Comparison of ENCODE assay signal across 1 cellular context in the genomic region with DNA sequence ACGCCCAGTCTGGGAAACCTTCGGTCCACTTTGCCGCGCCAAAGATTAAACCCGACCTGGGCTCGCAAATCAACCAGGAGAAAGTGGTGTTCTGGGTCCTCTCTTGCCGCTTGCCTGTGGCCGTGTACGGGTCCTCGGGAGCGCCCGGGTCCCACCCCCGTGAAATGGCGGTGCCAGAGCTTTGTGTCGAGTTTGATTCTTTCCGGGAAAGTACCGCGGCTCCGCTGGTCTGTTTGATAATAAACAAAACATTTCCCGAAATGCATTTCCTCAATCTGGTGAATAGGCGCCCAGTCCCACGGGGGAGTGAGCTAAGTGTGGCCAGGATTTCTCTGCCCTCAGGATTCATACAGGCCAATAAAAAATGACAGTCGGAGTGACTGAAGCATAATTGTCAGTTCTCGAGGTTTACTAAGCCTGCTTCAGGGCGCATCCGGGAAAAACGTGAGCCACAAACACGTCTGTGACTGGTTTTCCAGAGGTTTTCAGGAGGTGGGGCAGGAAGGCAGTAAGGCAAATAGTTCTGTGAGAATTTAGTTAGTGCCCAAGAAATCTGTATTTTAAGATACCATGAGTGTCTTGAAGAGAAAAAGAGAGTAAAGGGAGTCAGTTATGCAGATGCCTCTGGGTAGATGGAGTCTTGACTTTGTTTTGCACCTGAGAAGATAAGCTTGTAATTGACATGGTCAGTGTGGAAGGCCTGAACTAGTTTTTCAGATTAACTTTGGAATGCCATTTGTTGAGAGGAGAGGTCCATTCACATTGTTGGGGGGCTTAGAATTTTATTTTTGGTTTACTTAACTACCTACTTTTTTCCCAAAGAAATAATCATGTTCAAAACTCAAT.
TF ChIP-seq lines count a peak whose summit lies in the region.

No MANE protein-coding gene starts in this region.

TF ChIP-seq in GM12878, 131 proteins besides CTCF, POLR2A, EP300 and RAD21 (continued from another document and continues in another):
- TF ChIP-seq, protein P1, sequence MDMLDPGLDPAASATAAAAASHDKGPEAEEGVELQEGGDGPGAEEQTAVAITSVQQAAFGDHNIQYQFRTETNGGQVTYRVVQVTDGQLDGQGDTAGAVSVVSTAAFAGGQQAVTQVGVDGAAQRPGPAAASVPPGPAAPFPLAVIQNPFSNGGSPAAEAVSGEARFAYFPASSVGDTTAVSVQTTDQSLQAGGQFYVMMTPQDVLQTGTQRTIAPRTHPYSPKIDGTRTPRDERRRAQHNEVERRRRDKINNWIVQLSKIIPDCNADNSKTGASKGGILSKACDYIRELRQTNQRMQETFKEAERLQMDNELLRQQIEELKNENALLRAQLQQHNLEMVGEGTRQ (IDR thresholded peaks at IDR 0.05; ENCODE audit: borderline replicate concordance, low read depth, low read length): no peak
- TF ChIP-seq, protein P2, sequence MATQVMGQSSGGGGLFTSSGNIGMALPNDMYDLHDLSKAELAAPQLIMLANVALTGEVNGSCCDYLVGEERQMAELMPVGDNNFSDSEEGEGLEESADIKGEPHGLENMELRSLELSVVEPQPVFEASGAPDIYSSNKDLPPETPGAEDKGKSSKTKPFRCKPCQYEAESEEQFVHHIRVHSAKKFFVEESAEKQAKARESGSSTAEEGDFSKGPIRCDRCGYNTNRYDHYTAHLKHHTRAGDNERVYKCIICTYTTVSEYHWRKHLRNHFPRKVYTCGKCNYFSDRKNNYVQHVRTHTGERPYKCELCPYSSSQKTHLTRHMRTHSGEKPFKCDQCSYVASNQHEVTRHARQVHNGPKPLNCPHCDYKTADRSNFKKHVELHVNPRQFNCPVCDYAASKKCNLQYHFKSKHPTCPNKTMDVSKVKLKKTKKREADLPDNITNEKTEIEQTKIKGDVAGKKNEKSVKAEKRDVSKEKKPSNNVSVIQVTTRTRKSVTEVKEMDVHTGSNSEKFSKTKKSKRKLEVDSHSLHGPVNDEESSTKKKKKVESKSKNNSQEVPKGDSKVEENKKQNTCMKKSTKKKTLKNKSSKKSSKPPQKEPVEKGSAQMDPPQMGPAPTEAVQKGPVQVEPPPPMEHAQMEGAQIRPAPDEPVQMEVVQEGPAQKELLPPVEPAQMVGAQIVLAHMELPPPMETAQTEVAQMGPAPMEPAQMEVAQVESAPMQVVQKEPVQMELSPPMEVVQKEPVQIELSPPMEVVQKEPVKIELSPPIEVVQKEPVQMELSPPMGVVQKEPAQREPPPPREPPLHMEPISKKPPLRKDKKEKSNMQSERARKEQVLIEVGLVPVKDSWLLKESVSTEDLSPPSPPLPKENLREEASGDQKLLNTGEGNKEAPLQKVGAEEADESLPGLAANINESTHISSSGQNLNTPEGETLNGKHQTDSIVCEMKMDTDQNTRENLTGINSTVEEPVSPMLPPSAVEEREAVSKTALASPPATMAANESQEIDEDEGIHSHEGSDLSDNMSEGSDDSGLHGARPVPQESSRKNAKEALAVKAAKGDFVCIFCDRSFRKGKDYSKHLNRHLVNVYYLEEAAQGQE (IDR thresholded peaks at IDR 0.05; ENCODE audit: low read depth, low read length): no peak
- no peak for TF ChIP-seq BRCA1 (IDR thresholded peaks at IDR 0.05; ENCODE audit: low read depth, low read length)
- TF ChIP-seq, protein P3, sequence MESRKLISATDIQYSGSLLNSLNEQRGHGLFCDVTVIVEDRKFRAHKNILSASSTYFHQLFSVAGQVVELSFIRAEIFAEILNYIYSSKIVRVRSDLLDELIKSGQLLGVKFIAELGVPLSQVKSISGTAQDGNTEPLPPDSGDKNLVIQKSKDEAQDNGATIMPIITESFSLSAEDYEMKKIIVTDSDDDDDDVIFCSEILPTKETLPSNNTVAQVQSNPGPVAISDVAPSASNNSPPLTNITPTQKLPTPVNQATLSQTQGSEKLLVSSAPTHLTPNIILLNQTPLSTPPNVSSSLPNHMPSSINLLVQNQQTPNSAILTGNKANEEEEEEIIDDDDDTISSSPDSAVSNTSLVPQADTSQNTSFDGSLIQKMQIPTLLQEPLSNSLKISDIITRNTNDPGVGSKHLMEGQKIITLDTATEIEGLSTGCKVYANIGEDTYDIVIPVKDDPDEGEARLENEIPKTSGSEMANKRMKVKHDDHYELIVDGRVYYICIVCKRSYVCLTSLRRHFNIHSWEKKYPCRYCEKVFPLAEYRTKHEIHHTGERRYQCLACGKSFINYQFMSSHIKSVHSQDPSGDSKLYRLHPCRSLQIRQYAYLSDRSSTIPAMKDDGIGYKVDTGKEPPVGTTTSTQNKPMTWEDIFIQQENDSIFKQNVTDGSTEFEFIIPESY (IDR thresholded peaks at IDR 0.05): no peak
- no peak for TF ChIP-seq NFXL1 (IDR thresholded peaks at IDR 0.05; ENCODE audit: borderline replicate concordance)
- TF ChIP-seq ZNF622 (IDR thresholded peaks at IDR 0.05): no peak
- peak; percentile 24 for TF ChIP-seq RUNX3 (IDR thresholded peaks at IDR 0.05; ENCODE audit: low read length)
- TF ChIP-seq, protein P4, sequence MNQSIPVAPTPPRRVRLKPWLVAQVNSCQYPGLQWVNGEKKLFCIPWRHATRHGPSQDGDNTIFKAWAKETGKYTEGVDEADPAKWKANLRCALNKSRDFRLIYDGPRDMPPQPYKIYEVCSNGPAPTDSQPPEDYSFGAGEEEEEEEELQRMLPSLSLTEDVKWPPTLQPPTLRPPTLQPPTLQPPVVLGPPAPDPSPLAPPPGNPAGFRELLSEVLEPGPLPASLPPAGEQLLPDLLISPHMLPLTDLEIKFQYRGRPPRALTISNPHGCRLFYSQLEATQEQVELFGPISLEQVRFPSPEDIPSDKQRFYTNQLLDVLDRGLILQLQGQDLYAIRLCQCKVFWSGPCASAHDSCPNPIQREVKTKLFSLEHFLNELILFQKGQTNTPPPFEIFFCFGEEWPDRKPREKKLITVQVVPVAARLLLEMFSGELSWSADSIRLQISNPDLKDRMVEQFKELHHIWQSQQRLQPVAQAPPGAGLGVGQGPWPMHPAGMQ (IDR thresholded peaks at IDR 0.05; ENCODE audit: borderline replicate concordance): no peak
- TF ChIP-seq RB1 (IDR thresholded peaks at IDR 0.05; ENCODE audit: borderline replicate concordance): peak; percentile 79; the same call in 1 of the 2 replicates
- no peak for TF ChIP-seq GABPA (IDR thresholded peaks at IDR 0.05; ENCODE audit: low read depth)
- 0 out of 2 replicates have a peak, but pooled peaks have one; percentile 32 for TF ChIP-seq FOXM1 (IDR thresholded peaks at IDR 0.05; ENCODE audit: low read depth, low read length)
- TF ChIP-seq NR2C2 (IDR thresholded peaks at IDR 0.05; ENCODE audit: borderline replicate concordance, control insufficient read depth, insufficient read length, low read depth): no peak
- TF ChIP-seq POLR2AphosphoS5 (IDR thresholded peaks at IDR 0.05; ENCODE audit: low read length): peak; percentile 38; the same call in 1 of the 2 replicates
- TF ChIP-seq ZNF384 (IDR thresholded peaks at IDR 0.05; ENCODE audit: borderline replicate concordance, low read depth, low read length): no peak
- TF ChIP-seq SIN3A (IDR thresholded peaks at IDR 0.05; ENCODE audit: low read depth, low read length): peak; percentile 80
- peak; percentile 17; the same call in 1 of the 2 replicates for TF ChIP-seq DPF2 (IDR thresholded peaks at IDR 0.05)
- 0 out of 2 replicates have a peak, but pooled peaks have one; percentile 69 for TF ChIP-seq CHD1 (IDR thresholded peaks at IDR 0.05; ENCODE audit: low read depth, low read length)
- no peak for TF ChIP-seq POLR2AphosphoS2 (IDR thresholded peaks at IDR 0.05; ENCODE audit: low read depth, low read length)
- no peak for TF ChIP-seq SRF (IDR thresholded peaks at IDR 0.05; ENCODE audit: low read depth in 2 of 2, low read length in 2 of 2)
- no peak for TF ChIP-seq HDAC6 (IDR thresholded peaks at IDR 0.05; ENCODE audit: unreplicated experiment)
- peak; percentile 31 for TF ChIP-seq MEF2B (IDR thresholded peaks at IDR 0.05; ENCODE audit: partially characterized antibody, poor library complexity, severe bottlenecking)
- TF ChIP-seq TAF1 (IDR thresholded peaks at IDR 0.05; ENCODE audit: borderline replicate concordance, low read depth, low read length): no peak
- TF ChIP-seq SMAD1 (IDR thresholded peaks at IDR 0.05; ENCODE audit: low read depth, partially characterized antibody): peak; percentile 17
- TF ChIP-seq, protein P5, sequence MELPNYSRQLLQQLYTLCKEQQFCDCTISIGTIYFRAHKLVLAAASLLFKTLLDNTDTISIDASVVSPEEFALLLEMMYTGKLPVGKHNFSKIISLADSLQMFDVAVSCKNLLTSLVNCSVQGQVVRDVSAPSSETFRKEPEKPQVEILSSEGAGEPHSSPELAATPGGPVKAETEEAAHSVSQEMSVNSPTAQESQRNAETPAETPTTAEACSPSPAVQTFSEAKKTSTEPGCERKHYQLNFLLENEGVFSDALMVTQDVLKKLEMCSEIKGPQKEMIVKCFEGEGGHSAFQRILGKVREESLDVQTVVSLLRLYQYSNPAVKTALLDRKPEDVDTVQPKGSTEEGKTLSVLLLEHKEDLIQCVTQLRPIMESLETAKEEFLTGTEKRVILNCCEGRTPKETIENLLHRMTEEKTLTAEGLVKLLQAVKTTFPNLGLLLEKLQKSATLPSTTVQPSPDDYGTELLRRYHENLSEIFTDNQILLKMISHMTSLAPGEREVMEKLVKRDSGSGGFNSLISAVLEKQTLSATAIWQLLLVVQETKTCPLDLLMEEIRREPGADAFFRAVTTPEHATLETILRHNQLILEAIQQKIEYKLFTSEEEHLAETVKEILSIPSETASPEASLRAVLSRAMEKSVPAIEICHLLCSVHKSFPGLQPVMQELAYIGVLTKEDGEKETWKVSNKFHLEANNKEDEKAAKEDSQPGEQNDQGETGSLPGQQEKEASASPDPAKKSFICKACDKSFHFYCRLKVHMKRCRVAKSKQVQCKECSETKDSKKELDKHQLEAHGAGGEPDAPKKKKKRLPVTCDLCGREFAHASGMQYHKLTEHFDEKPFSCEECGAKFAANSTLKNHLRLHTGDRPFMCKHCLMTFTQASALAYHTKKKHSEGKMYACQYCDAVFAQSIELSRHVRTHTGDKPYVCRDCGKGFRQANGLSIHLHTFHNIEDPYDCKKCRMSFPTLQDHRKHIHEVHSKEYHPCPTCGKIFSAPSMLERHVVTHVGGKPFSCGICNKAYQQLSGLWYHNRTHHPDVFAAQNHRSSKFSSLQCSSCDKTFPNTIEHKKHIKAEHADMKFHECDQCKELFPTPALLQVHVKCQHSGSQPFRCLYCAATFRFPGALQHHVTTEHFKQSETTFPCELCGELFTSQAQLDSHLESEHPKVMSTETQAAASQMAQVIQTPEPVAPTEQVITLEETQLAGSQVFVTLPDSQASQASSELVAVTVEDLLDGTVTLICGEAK (IDR thresholded peaks at IDR 0.05; ENCODE audit: borderline replicate concordance): 0 out of 2 replicates have a peak, but pooled peaks have one; percentile 12
- TF ChIP-seq CEBPB (IDR thresholded peaks at IDR 0.05; ENCODE audit: borderline replicate concordance in 1 of 2, low read depth in 2 of 2, low read length in 2 of 2): no peak
- no peak for TF ChIP-seq ZNF274 (IDR thresholded peaks at IDR 0.05; ENCODE audit: insufficient read depth, insufficient read length)
- TF ChIP-seq SMC3 (IDR thresholded peaks at IDR 0.05; ENCODE audit: borderline replicate concordance, low read length): 0 out of 2 replicates have a peak, but pooled peaks have one; percentile 9
- TF ChIP-seq HDGF (IDR thresholded peaks at IDR 0.05): no peak
- peak; percentile 65 to 67 for TF ChIP-seq IKZF2 (IDR thresholded peaks at IDR 0.05)
- TF ChIP-seq JUNB (IDR thresholded peaks at IDR 0.05): no peak
- TF ChIP-seq, protein P6, sequence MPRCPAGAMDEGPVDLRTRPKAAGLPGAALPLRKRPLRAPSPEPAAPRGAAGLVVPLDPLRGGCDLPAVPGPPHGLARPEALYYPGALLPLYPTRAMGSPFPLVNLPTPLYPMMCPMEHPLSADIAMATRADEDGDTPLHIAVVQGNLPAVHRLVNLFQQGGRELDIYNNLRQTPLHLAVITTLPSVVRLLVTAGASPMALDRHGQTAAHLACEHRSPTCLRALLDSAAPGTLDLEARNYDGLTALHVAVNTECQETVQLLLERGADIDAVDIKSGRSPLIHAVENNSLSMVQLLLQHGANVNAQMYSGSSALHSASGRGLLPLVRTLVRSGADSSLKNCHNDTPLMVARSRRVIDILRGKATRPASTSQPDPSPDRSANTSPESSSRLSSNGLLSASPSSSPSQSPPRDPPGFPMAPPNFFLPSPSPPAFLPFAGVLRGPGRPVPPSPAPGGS (IDR thresholded peaks at IDR 0.05; ENCODE audit: borderline replicate concordance, insufficient read depth, low read depth, low read length, poor library complexity, severe bottlenecking): no peak
- TF ChIP-seq NFIC (IDR thresholded peaks at IDR 0.05; ENCODE audit: low read depth, low read length): no peak
- TF ChIP-seq CBX5 (IDR thresholded peaks at IDR 0.05; ENCODE audit: low read depth): no peak
- TF ChIP-seq, protein P7, sequence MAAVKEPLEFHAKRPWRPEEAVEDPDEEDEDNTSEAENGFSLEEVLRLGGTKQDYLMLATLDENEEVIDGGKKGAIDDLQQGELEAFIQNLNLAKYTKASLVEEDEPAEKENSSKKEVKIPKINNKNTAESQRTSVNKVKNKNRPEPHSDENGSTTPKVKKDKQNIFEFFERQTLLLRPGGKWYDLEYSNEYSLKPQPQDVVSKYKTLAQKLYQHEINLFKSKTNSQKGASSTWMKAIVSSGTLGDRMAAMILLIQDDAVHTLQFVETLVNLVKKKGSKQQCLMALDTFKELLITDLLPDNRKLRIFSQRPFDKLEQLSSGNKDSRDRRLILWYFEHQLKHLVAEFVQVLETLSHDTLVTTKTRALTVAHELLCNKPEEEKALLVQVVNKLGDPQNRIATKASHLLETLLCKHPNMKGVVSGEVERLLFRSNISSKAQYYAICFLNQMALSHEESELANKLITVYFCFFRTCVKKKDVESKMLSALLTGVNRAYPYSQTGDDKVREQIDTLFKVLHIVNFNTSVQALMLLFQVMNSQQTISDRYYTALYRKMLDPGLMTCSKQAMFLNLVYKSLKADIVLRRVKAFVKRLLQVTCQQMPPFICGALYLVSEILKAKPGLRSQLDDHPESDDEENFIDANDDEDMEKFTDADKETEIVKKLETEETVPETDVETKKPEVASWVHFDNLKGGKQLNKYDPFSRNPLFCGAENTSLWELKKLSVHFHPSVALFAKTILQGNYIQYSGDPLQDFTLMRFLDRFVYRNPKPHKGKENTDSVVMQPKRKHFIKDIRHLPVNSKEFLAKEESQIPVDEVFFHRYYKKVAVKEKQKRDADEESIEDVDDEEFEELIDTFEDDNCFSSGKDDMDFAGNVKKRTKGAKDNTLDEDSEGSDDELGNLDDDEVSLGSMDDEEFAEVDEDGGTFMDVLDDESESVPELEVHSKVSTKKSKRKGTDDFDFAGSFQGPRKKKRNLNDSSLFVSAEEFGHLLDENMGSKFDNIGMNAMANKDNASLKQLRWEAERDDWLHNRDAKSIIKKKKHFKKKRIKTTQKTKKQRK (IDR thresholded peaks at IDR 0.05; ENCODE audit: low read depth, low read length): no peak
- no peak for TF ChIP-seq MEF2A (IDR thresholded peaks at IDR 0.05; ENCODE audit: insufficient read depth, low read depth, low read length)
- no peak for TF ChIP-seq SUPT20H (IDR thresholded peaks at IDR 0.05; ENCODE audit: borderline replicate concordance, control insufficient read depth, low read depth, low read length)
- TF ChIP-seq, protein P8, sequence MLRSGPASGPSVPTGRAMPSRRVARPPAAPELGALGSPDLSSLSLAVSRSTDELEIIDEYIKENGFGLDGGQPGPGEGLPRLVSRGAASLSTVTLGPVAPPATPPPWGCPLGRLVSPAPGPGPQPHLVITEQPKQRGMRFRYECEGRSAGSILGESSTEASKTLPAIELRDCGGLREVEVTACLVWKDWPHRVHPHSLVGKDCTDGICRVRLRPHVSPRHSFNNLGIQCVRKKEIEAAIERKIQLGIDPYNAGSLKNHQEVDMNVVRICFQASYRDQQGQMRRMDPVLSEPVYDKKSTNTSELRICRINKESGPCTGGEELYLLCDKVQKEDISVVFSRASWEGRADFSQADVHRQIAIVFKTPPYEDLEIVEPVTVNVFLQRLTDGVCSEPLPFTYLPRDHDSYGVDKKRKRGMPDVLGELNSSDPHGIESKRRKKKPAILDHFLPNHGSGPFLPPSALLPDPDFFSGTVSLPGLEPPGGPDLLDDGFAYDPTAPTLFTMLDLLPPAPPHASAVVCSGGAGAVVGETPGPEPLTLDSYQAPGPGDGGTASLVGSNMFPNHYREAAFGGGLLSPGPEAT (IDR thresholded peaks at IDR 0.05; ENCODE audit: low read depth): peak; percentile 61; the same call in 1 of the 2 replicates
